ENCODE assay signal across 9 cellular contexts in genomic region chr20:58481541-58482021, GRCh38. TPM values are rescaled to one million over a fixed set of nuclear protein-coding genes. Genes with fewer than 3 reads are reported as not detected.
DNase-seq lines count a peak whose midpoint lies in the region; ATAC-seq and TF ChIP-seq lines count a peak whose summit lies in the region.
"Had no signal": no experiment of that assay in that cellular context is flagged by ENCODE, and none has a peak within 500 bp of the region (broad histone marks: within the 10 kb centered on the region; RNA-seq: fewer than 3 reads in every experiment).

No MANE protein-coding gene starts in this region.

- H3K9me3 Mint-ChIP-seq in activated CD8-positive, alpha-beta T cell treated with anti-CD3 and anti-CD28 coated beads for 36 hours, result peaks cover 15% of the 10 kb centered on the region
- H3K9me3 Mint-ChIP-seq in progenitor cell of endocrine pancreas (ENCODE audit: low read depth), result peaks cover 35% of the 10 kb centered on the region

- DNase-seq in activated CD8-positive, alpha-beta T cell treated with anti-CD3 and anti-CD28 coated beads for 36 hours, result peak; percentile 68
- DNase-seq in fibroblast of mammary gland (ENCODE audit: low read depth) (peak; percentile 41), progenitor cell of endocrine pancreas (ENCODE audit: low spot score, unreplicated experiment) (peak; percentile 30), NCI-H146 treated with DMSO at 0.1 percent for 48 hours (lab: John Stamatoyannopoulos, UW; ENCODE audit: unreplicated experiment) (no peak)
- DNase-seq: naive B cell had no signal

- TF ChIP-seq CTCF in C4-2B (conservative IDR thresholded peaks at IDR 0.05) (peak; percentile 86), fibroblast of mammary gland (conservative IDR thresholded peaks at IDR 0.05; ENCODE audit: control insufficient read depth, insufficient read depth, low read depth, low read length) (peak; percentile 49), progenitor cell of endocrine pancreas (IDR thresholded peaks at IDR 0.05; ENCODE audit: unreplicated experiment) (peak; percentile 52)
- peak; percentile 86 for TF ChIP-seq CTCF in activated CD8-positive, alpha-beta T cell treated with anti-CD3 and anti-CD28 coated beads for 36 hours (IDR thresholded peaks at IDR 0.05)

- peaks cover 3% of the 10 kb centered on the region for H3K36me3 Mint-ChIP-seq in activated CD8-positive, alpha-beta T cell treated with anti-CD3 and anti-CD28 coated beads for 36 hours (ENCODE audit: low read depth)
- H3K36me3 Mint-ChIP-seq in progenitor cell of endocrine pancreas (ENCODE audit: insufficient read depth), result peaks cover 14% of the 10 kb centered on the region

- no peaks in the 10 kb centered on the region for H3K4me1 Mint-ChIP-seq in activated CD8-positive, alpha-beta T cell treated with anti-CD3 and anti-CD28 coated beads for 36 hours (ENCODE audit: low read depth)
- no peaks in the 10 kb centered on the region for H3K4me1 Mint-ChIP-seq in progenitor cell of endocrine pancreas (ENCODE audit: low read depth)
- H3K4me1 Mint-ChIP-seq: naive B cell had no signal

- TF ChIP-seq RAD21 in Ishikawa (IDR thresholded peaks at IDR 0.05; ENCODE audit: low read depth), result peak; percentile 84

- TF ChIP-seq EP300 in Ishikawa (IDR thresholded peaks at IDR 0.05; ENCODE audit: borderline replicate concordance), result no peak

- ATAC-seq in activated CD8-positive, alpha-beta T cell treated with anti-CD3 and anti-CD28 coated beads for 36 hours, result peak; percentile 94
- no peak for ATAC-seq in GM18870 (IDR thresholded peaks at IDR 0.05; ENCODE audit: unreplicated experiment)
- no peak for ATAC-seq in GM19035 (IDR thresholded peaks at IDR 0.05; ENCODE audit: unreplicated experiment)

- H3K27ac ChIP-seq in C4-2B, result no peak overlapping the region; the same call in 1 of the 2 replicates

- no peak overlapping the region for H3K4me3 ChIP-seq in fibroblast of mammary gland (ENCODE audit: control insufficient read depth, low read depth, low read length)

- no peak overlapping the region for H3K27ac Mint-ChIP-seq in activated CD8-positive, alpha-beta T cell treated with anti-CD3 and anti-CD28 coated beads for 36 hours
- H3K27ac Mint-ChIP-seq in progenitor cell of endocrine pancreas, result no peak overlapping the region

- H3K27me3 Mint-ChIP-seq in activated CD8-positive, alpha-beta T cell treated with anti-CD3 and anti-CD28 coated beads for 36 hours, result peaks cover 9% of the 10 kb centered on the region
- peaks cover 18% of the 10 kb centered on the region for H3K27me3 Mint-ChIP-seq in progenitor cell of endocrine pancreas

- CTCF ChIA-PET in activated CD8-positive, alpha-beta T cell treated with anti-CD3 and anti-CD28 coated beads for 36 hours (lab: Charles Lee), result interaction anchor here (0.6 to 3.2 kb wide), 30 partner anchors 8 to 923 kb away, joined by 3 to 25 read pairs (median 4); partner anchors contain the start of genes GNAS and STX16

- POLR2A ChIA-PET in activated CD8-positive, alpha-beta T cell treated with anti-CD3 and anti-CD28 coated beads for 36 hours (lab: Charles Lee), result interaction anchor here (1.0 to 1.7 kb wide), 2 partner anchors 170 to 1024 kb away, joined by 3 to 5 read pairs; partner anchors contain the start of gene STX16

- intact Hi-C loops in activated CD8-positive, alpha-beta T cell treated with anti-CD3 and anti-CD28 coated beads for 36 hours (cut with micrococcal nuclease), result loop anchor here (10.0 kb wide), 2 partner anchors 163 to 353 kb away; no protein-coding TSS in a partner anchor

- no peak overlapping the region for H3K4me3 Mint-ChIP-seq in activated CD8-positive, alpha-beta T cell treated with anti-CD3 and anti-CD28 coated beads for 36 hours
- H3K4me3 Mint-ChIP-seq in progenitor cell of endocrine pancreas (ENCODE audit: low read depth), result no peak overlapping the region
- H3K4me3 Mint-ChIP-seq: naive B cell had no signal

TF ChIP-seq in Ishikawa, 13 proteins besides CTCF, POLR2A, EP300 and RAD21:
- TF ChIP-seq ZBTB7A (IDR thresholded peaks at IDR 0.05; ENCODE audit: low read depth), result no peak
- TF ChIP-seq MAX (IDR thresholded peaks at IDR 0.05), result no peak
- TF ChIP-seq NFIC (IDR thresholded peaks at IDR 0.05), result no peak
- no peak for TF ChIP-seq CEBPB (IDR thresholded peaks at IDR 0.05)
- no peak for TF ChIP-seq TCF12 (IDR thresholded peaks at IDR 0.05; ENCODE audit: low read depth)
- no peak for TF ChIP-seq TEAD4 (IDR thresholded peaks at IDR 0.05)
- TF ChIP-seq USF1 (IDR thresholded peaks at IDR 0.05), result no peak
- no peak for TF ChIP-seq REST (IDR thresholded peaks at IDR 0.05; ENCODE audit: low read depth)
- TF ChIP-seq EGR1 (IDR thresholded peaks at IDR 0.05), result no peak
- TF ChIP-seq TAF1 (IDR thresholded peaks at IDR 0.05; ENCODE audit: low read depth), result no peak

RNA-seq across cellular contexts. Expression of gene APCDD1L, which starts 33.6 kb away (rescaled TPM):
- total RNA-seq in activated CD8-positive, alpha-beta T cell treated with anti-CD3 and anti-CD28 coated beads for 36 hours, result not detected
- total RNA-seq in progenitor cell of endocrine pancreas, result not detected in 2 replicates
